Comparison of ENCODE assay signal across 8 cellular contexts in genomic region chr17:34445145-34445544, GRCh38.
"Had no signal": no experiment of that assay in that cellular context is flagged by ENCODE, and none has a peak within 500 bp of the region (broad histone marks: within the 10 kb centered on the region; RNA-seq: fewer than 3 reads in every experiment).

No MANE protein-coding gene starts in this region.

- H3K4me3 Mint-ChIP-seq: GM23338, HFFc6, IgD-negative memory B cell had no signal

- ATAC-seq: GM23338, HCT116 had no signal

- DNase-seq: H7, HFFc6, KBM-7 had no signal

- H3K4me1 Mint-ChIP-seq: IgD-negative memory B cell had no signal

- H2AFZ ChIP-seq: GM23338 had no signal

- H3K36me3 Mint-ChIP-seq: IgD-negative memory B cell had no signal

- H3K9me3 Mint-ChIP-seq: GM23338, HFFc6 had no signal

- H3K4me2 ChIP-seq: GM23338 had no signal

- H3K27ac Mint-ChIP-seq: GM23338, HFFc6, IgD-negative memory B cell had no signal

- FAIRE-seq: HTR-8/SVneo had no signal

- H3K9me3 ChIP-seq: HAP-1 had no signal

- H3K4me1 ChIP-seq: HAP-1 had no signal

- H3K36me3 ChIP-seq: HAP-1 had no signal

- H3K4me3 ChIP-seq: GM23338, HAP-1 had no signal
